In the genomic region with DNA sequence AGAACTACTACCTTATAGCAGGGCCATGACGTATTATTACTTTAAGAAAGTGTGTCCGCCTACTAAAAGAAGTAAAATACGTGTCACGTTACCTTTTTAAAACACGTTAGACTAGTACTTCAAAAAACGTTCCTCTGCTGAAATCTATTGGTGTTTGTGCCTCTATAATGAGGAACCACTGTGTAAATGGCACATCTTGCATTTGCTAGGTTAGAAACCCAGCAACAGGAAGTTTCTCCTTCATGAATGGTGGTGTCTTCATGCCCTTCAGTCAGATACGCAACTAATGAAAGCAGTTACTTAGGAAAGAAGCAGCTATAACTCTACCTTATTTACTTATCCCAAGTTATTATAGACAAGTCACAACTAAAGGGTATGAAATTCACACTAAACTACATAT, we compare ENCODE assay signal across 22 cellular contexts.
"Had no signal": no experiment of that assay in that cellular context is flagged by ENCODE, and none has a peak within 500 bp of the region (broad histone marks: within the 10 kb centered on the region; RNA-seq: fewer than 3 reads in every experiment).

No MANE protein-coding gene starts in this region.

- H3K27me3 ChIP-seq: esophagus muscularis mucosa, gastrocnemius medialis, neural progenitor cell, pancreas, stomach, transverse colon had no signal

- H3K9me3 Mint-ChIP-seq: dendritic cell treated with granulocyte-macrophage colony-stimulating factor and Interleukin-4, amounts not matched to agents 40 ng/mL and 50 ng/mL, for 4 days; effector memory CD8-positive, alpha-beta T cell had no signal

- H3K27ac Mint-ChIP-seq: dendritic cell treated with granulocyte-macrophage colony-stimulating factor and Interleukin-4, amounts not matched to agents 40 ng/mL and 50 ng/mL, for 4 days; effector memory CD8-positive, alpha-beta T cell; mesothelial cell of epicardium; neural progenitor cell; progenitor cell of endocrine pancreas had no signal

- H3K27me3 Mint-ChIP-seq: dendritic cell treated with granulocyte-macrophage colony-stimulating factor and Interleukin-4, amounts not matched to agents 40 ng/mL and 50 ng/mL, for 4 days; effector memory CD8-positive, alpha-beta T cell; natural killer cell treated with Interleukin-12 subunit alpha and Interleukin-12 subunit beta and Interleukin-15 and Interleukin-18, amount 100 ng/mL, for 72 hours; progenitor cell of endocrine pancreas had no signal

- ATAC-seq: effector memory CD8-positive, alpha-beta T cell; gastrocnemius medialis; left lobe of liver; natural killer cell treated with Interleukin-12 subunit alpha and Interleukin-12 subunit beta and Interleukin-15 and Interleukin-18, amount 100 ng/mL, for 72 hours; pancreas; right cardiac atrium had no signal

- H3K36me3 Mint-ChIP-seq: natural killer cell treated with Interleukin-12 subunit alpha and Interleukin-12 subunit beta and Interleukin-15 and Interleukin-18, amount 100 ng/mL, for 72 hours had no signal

- H3K27ac ChIP-seq: epithelial cell of prostate, esophagus muscularis mucosa, gastrocnemius medialis, neural progenitor cell, pancreas, stomach, thoracic aorta, transverse colon had no signal

- DNase-seq: effector memory CD8-positive, alpha-beta T cell; gastrocnemius medialis; islet precursor cell; mammary epithelial cell; occipital lobe; pancreas; right cardiac atrium; small intestine; stimulated activated CD4-positive, alpha-beta T cell treated with anti-CD3 and anti-CD28 coated beads, Interleukin-12 subunit alpha, Interleukin-12 subunit beta, amount 100 ng/mL, for 4 hours; stimulated activated naive CD4-positive, alpha-beta T cell; stomach; substantia nigra; transverse colon had no signal

- H3K4me3 ChIP-seq: esophagus muscularis mucosa, gastrocnemius medialis, neural progenitor cell, pancreas, stomach, thoracic aorta, transverse colon had no signal

- H3K4me3 Mint-ChIP-seq: dendritic cell treated with granulocyte-macrophage colony-stimulating factor and Interleukin-4, amounts not matched to agents 40 ng/mL and 50 ng/mL, for 4 days; effector memory CD8-positive, alpha-beta T cell; mesothelial cell of epicardium; natural killer cell treated with Interleukin-12 subunit alpha and Interleukin-12 subunit beta and Interleukin-15 and Interleukin-18, amount 100 ng/mL, for 72 hours; neural progenitor cell had no signal

- H3K4me1 Mint-ChIP-seq: mesothelial cell of epicardium had no signal
